In genomic region chr7:10655031-10655430, GRCh38 we compare ENCODE assay signal across 17 cellular contexts.
DNase-seq lines count a peak whose midpoint lies in the region; ATAC-seq and TF ChIP-seq lines count a peak whose summit lies in the region.
"Had no signal": no experiment of that assay in that cellular context is flagged by ENCODE, and none has a peak within 500 bp of the region (broad histone marks: within the 10 kb centered on the region; RNA-seq: fewer than 3 reads in every experiment).

No MANE protein-coding gene starts in this region.

- H3K9me2 ChIP-seq in hepatocyte (replicated peaks; ENCODE audit: insufficient read depth) = no peaks in the 10 kb centered on the region

- WGBS in hepatocyte (ENCODE audit: low lambda C conversion rate, missing lambda C conversion rate) = 57% methylated on average over 1 of the region's 1 CpG
- 25% methylated on average over 1 of the region's 1 CpG for WGBS in liver
- WGBS in smooth muscle cell (ENCODE audit: low lambda C conversion rate) = 80% methylated on average over 1 of the region's 1 CpG

- no peak for ATAC-seq in GM18498 (IDR thresholded peaks at IDR 0.05; ENCODE audit: unreplicated experiment)
- ATAC-seq: A549 had no signal

- peak; percentile 15 to 29 for TF ChIP-seq RAD21 in liver (IDR thresholded peaks at IDR 0.05)

- no peaks in the 10 kb centered on the region for H3F3A ChIP-seq in smooth muscle cell (ENCODE audit: low read depth)

- H3K4me1 ChIP-seq in hepatocyte (ENCODE audit: insufficient read depth) (no peaks in the 10 kb centered on the region), liver (ENCODE audit: control insufficient read depth in 4 of 4, insufficient read depth in 4 of 4, low read length in 3 of 4) (peaks cover 0 to 7% (median 4%) of the 10 kb centered on the region in 4 donors), smooth muscle cell (ENCODE audit: low read depth) (no peaks in the 10 kb centered on the region)
- H3K4me1 ChIP-seq: A549, Caco-2 had no signal

- no peak overlapping the region for H3K4me2 ChIP-seq in hepatocyte
- H3K4me2 ChIP-seq in smooth muscle cell = no peak overlapping the region
- H3K4me2 ChIP-seq: A549 had no signal

- H4K20me1 ChIP-seq in hepatocyte (ENCODE audit: insufficient read depth, poor library complexity, severe bottlenecking) (no peaks in the 10 kb centered on the region), smooth muscle cell (ENCODE audit: low read depth) (no peaks in the 10 kb centered on the region)

- no peak overlapping the region for H3K4me3 ChIP-seq in hepatocyte
- H3K4me3 ChIP-seq in liver (ENCODE audit: low read depth in 1 of 3, low read length in 3 of 3) = no peak overlapping the region
- no peak overlapping the region for H3K4me3 ChIP-seq in smooth muscle cell
- H3K4me3 ChIP-seq: A549 had no signal

- no peaks in the 10 kb centered on the region for H3K27me3 ChIP-seq in hepatocyte
- H3K27me3 ChIP-seq in liver (ENCODE audit: control insufficient read depth in 4 of 4, insufficient read depth in 4 of 4, low read length in 3 of 4) = no peaks in the 10 kb centered on the region
- no peaks in the 10 kb centered on the region for H3K27me3 ChIP-seq in smooth muscle cell (ENCODE audit: low read depth)

- H3K27ac ChIP-seq in hepatocyte = peak overlapping the region; percentile 18
- peak overlapping the region in 1 of 2 donors; percentile 18 for H3K27ac ChIP-seq in liver (ENCODE audit: low read depth in 1 of 2, low read length in 2 of 2)
- H3K27ac ChIP-seq in smooth muscle cell (ENCODE audit: low read depth) = no peak overlapping the region
- H3K27ac ChIP-seq: 22Rv1, A549, C4-2B had no signal

- H3K9me3 ChIP-seq in hepatocyte (ENCODE audit: low read depth) (no peaks in the 10 kb centered on the region), liver (ENCODE audit: control insufficient read depth in 4 of 4, low read length in 3 of 4) (no peaks in the 10 kb centered on the region), smooth muscle cell (replicated peaks; ENCODE audit: low read depth) (no peaks in the 10 kb centered on the region)
- H3K9me3 ChIP-seq: A549, Caco-2 had no signal

- H3K36me3 ChIP-seq in hepatocyte (replicated peaks; ENCODE audit: insufficient read depth, low read depth) = no peaks in the 10 kb centered on the region
- no peaks in the 10 kb centered on the region for H3K36me3 ChIP-seq in liver (ENCODE audit: control insufficient read depth in 4 of 4, insufficient read depth in 3 of 4, low read depth in 1 of 4, low read length in 3 of 4)
- H3K36me3 ChIP-seq in smooth muscle cell (ENCODE audit: low read depth) = no peaks in the 10 kb centered on the region

- H2AFZ ChIP-seq in hepatocyte = no peak overlapping the region
- H2AFZ ChIP-seq in smooth muscle cell (ENCODE audit: low read depth) = no peak overlapping the region

- no peaks in the 10 kb centered on the region for H3K79me2 ChIP-seq in hepatocyte
- H3K79me2 ChIP-seq in smooth muscle cell (ENCODE audit: low read depth) = no peaks in the 10 kb centered on the region

- no peak overlapping the region for H3K9ac ChIP-seq in liver (ENCODE audit: low read depth in 1 of 2, low read length in 2 of 2)
- H3K9ac ChIP-seq in smooth muscle cell (ENCODE audit: low read depth) = no peak overlapping the region

- TF ChIP-seq CTCF in hepatocyte (IDR thresholded peaks at IDR 0.05; ENCODE audit: poor library complexity) = no peak
- no peak for TF ChIP-seq CTCF in liver (IDR thresholded peaks at IDR 0.05; ENCODE audit: low read depth, low read length, missing input control)
- no peak for TF ChIP-seq CTCF in smooth muscle cell (IDR thresholded peaks at IDR 0.05; ENCODE audit: borderline replicate concordance, insufficient read depth, poor library complexity, severe bottlenecking)

- DNase-seq in DMS53 (lab: John Stamatoyannopoulos, UW) (peak; percentile 40), DMS53 treated with DMSO at 0.1 percent for 48 hours (lab: John Stamatoyannopoulos, UW; ENCODE audit: unreplicated experiment) (no peak), hepatocyte (ENCODE audit: low spot score) (peak; percentile 12), renal cortical epithelial cell (ENCODE audit: low read depth) (peak; percentile 76), smooth muscle cell (lab: John Stamatoyannopoulos, UW; ENCODE audit: unreplicated experiment) (no peak), SHP77 treated with DMSO at 0.1 percent for 48 hours (lab: John Stamatoyannopoulos, UW) (no peak)
- DNase-seq: AML-193; CD4-positive, alpha-beta T cell; GDM1; GOT3; H9 had no signal

TF ChIP-seq in liver, 16 proteins besides CTCF, POLR2A, EP300 and RAD21:
- TF ChIP-seq JUND (IDR thresholded peaks at IDR 0.05) (peak; percentile 52 to 76), FOXA2 (IDR thresholded peaks at IDR 0.05) (peak; percentile 68), HNF4A (conservative IDR thresholded peaks at IDR 0.05) (peak; percentile 71 to 91), SP1 (IDR thresholded peaks at IDR 0.05) (peak; percentile 55), REST (IDR thresholded peaks at IDR 0.05) (peak; percentile 32), FOXA1 (IDR thresholded peaks at IDR 0.05) (peak; percentile 32), YY1 (IDR thresholded peaks at IDR 0.05) (peak; percentile 66), MAX (IDR thresholded peaks at IDR 0.05) (no peak), RXRA (IDR thresholded peaks at IDR 0.05) (peak; percentile 63 to 78), ATF3 (IDR thresholded peaks at IDR 0.05) (no peak), NR2F2 (IDR thresholded peaks at IDR 0.05) (peak; percentile 89), HNF4G (IDR thresholded peaks at IDR 0.05) (no peak)

Comparison
In these comparisons a context has a peak if more than half of its experiments do, and no peak if none do; other contexts are left out.
1. DNase-seq: peak in DMS53 (single experiment), hepatocyte (single experiment) and renal cortical epithelial cell (single experiment); none in DMS53 treated with DMSO at 0.1 percent for 48 hours (single experiment), smooth muscle cell (single experiment) and SHP77 treated with DMSO at 0.1 percent for 48 hours (single experiment).